20 cellular contexts compared by ENCODE assay signal in genomic region chr22:40181323-40181722, GRCh38. TPM values are rescaled to one million over a fixed set of nuclear protein-coding genes. Genes with fewer than 3 reads are reported as not detected.
DNase-seq lines count a peak whose midpoint lies in the region; ATAC-seq, FAIRE-seq and TF ChIP-seq lines count a peak whose summit lies in the region.
"Had no signal": no experiment of that assay in that cellular context is flagged by ENCODE, and none has a peak within 500 bp of the region (broad histone marks: within the 10 kb centered on the region; RNA-seq: fewer than 3 reads in every experiment).

No MANE protein-coding gene starts in this region.

- ATAC-seq in GM23338 (no peak), GM12878 (no peak), GM19467 (IDR thresholded peaks at IDR 0.05; ENCODE audit: unreplicated experiment) (no peak), HG03159 (IDR thresholded peaks at IDR 0.05; ENCODE audit: unreplicated experiment) (no peak)
- ATAC-seq: stimulated activated naive CD8-positive, alpha-beta T cell treated with anti-CD3 and anti-CD28 coated beads, Interleukin-15, Interleukin-2, amounts not matched to agents 100 U/mL and 50 U/mL, for 24 hours had no signal

- no peaks in the 10 kb centered on the region; the same call in 2 of the 3 replicates for H3K9me3 ChIP-seq in GM12878 (replicated peaks; ENCODE audit: control insufficient read depth, insufficient read depth, low read length)
- H3K9me3 ChIP-seq in liver (ENCODE audit: control insufficient read depth in 4 of 4, low read length in 3 of 4) = no peaks in the 10 kb centered on the region
- H3K9me3 ChIP-seq in stomach = no peaks in the 10 kb centered on the region
- H3K9me3 ChIP-seq: HAP-1, MG63, prostate gland had no signal

- H3K79me2 ChIP-seq in GM23338 (replicated peaks; ENCODE audit: insufficient read depth) = peaks cover 85% of the 10 kb centered on the region
- peaks cover 77% of the 10 kb centered on the region for H3K79me2 ChIP-seq in GM12878 (ENCODE audit: control insufficient read depth, insufficient read depth, low read length)

- 98% methylated on average over 3 of the region's 3 CpGs for WGBS in GM12878 (ENCODE audit: insufficient coverage, insufficient replicate concordance, low lambda C conversion rate, missing lambda C conversion rate)
- 50% methylated on average over 3 of the region's 3 CpGs for WGBS in liver
- 16 to 67% (median 64%) methylated on average over 1 to 3 of the region's 3 CpGs for WGBS in stomach, 5 donors

- no peak overlapping the region for H3K27ac ChIP-seq in GM23338 (ENCODE audit: low read depth)
- H3K27ac ChIP-seq in GM12878 (ENCODE audit: control insufficient read depth, insufficient read depth) = no peak overlapping the region
- peak overlapping the region; percentile 72 to 75 for H3K27ac ChIP-seq in liver (ENCODE audit: low read depth in 1 of 2, low read length in 2 of 2)
- H3K27ac ChIP-seq in stomach = peak overlapping the region; percentile 17 to 84 (median 65)
- H3K27ac ChIP-seq: prostate gland had no signal

- TF ChIP-seq CTCF in GM23338 (conservative IDR thresholded peaks at IDR 0.05; ENCODE audit: low read depth in 2 of 2) (no peak), GM12878 (IDR thresholded peaks at IDR 0.05 in 2 of 3, conservative IDR thresholded peaks at IDR 0.05 in 1 of 3; ENCODE audit: control insufficient read depth in 2 of 3, extremely low read depth in 1 of 3, insufficient read depth in 1 of 3, low read depth in 3 of 3, low read length in 3 of 3) (no peak), liver (IDR thresholded peaks at IDR 0.05; ENCODE audit: low read depth, low read length, missing input control) (no peak), stomach (IDR thresholded peaks at IDR 0.05) (no peak)

- H3F3A ChIP-seq in GM23338 (replicated peaks; ENCODE audit: low read depth) = no peaks in the 10 kb centered on the region; the same call in 1 of the 2 replicates

- peaks cover 3% of the 10 kb centered on the region; the same call in 2 of the 3 replicates for H3K9me3 Mint-ChIP-seq in GM23338

- DNase-seq in GM23338 (ENCODE audit: low spot score) (no peak), GM12878 (ENCODE audit: low read depth, low spot score) (no peak), stomach (no peak), SKM-1 (lab: John Stamatoyannopoulos, UW; ENCODE audit: unreplicated experiment) (no peak), mesenteric fat pad (ENCODE audit: low spot score) (no peak)
- DNase-seq: activated CD4-positive, alpha-beta T cell treated with anti-CD3 and anti-CD28 coated beads, Interleukin-2, amount 50 U/mL, for 1 hour; activated naive CD4-positive, alpha-beta T cell treated with anti-CD3 and anti-CD28 coated beads, Interleukin-2, amount 50 U/mL, for 16 hours; activated T-cell treated with anti-CD3 and anti-CD28 coated beads for 4 hours; AML-193; MG63; NCI-H187; NCI-H446 treated with DMSO at 0.1 percent for 48 hours; stimulated activated naive CD8-positive, alpha-beta T cell treated with anti-CD3 and anti-CD28 coated beads, Interleukin-15, Interleukin-2, amounts not matched to agents 100 U/mL and 50 U/mL, for 24 hours had no signal

- CTCF ChIA-PET in GM12878 (lab: Yijun Ruan, JAX) = interaction anchor here (1.1 to 3.8 kb wide), 5 partner anchors 8 to 166 kb away, joined by 3 to 26 read pairs (median 4); partner anchors contain the start of gene ADSL

- H3K4me3 ChIP-seq in GM23338 (no peak overlapping the region), GM12878 (no peak overlapping the region), liver (ENCODE audit: low read depth in 1 of 3, low read length in 3 of 3) (no peak overlapping the region), stomach (no peak overlapping the region)
- H3K4me3 ChIP-seq: HAP-1, MG63, prostate gland had no signal

- RAD21 ChIA-PET in GM12878 (lab: Charles Lee; ENCODE audit: unreplicated experiment) = interaction anchor here (1.8 to 5.0 kb wide), 2 partner anchors 12 to 137 kb away, joined by 4 to 45 read pairs; no protein-coding TSS in a partner anchor

- peaks cover 59% of the 10 kb centered on the region for H3K4me1 Mint-ChIP-seq in GM23338

- no TSS peak for BruUV-seq in GM12878 (replicated peaks; lab: Mats Ljungman, UMichigan)

- H3K9ac ChIP-seq in GM12878 (ENCODE audit: control insufficient read depth, insufficient read depth, low read length) = no peak overlapping the region
- H3K9ac ChIP-seq in liver (ENCODE audit: low read depth in 1 of 2, low read length in 2 of 2) = no peak overlapping the region

- H3K4me2 ChIP-seq in GM23338 (peak overlapping the region; percentile 86; the same call in 1 of the 2 replicates), GM12878 (ENCODE audit: control insufficient read depth, insufficient read depth) (peak overlapping the region; percentile 46)

- TF ChIP-seq POLR2A in GM12878 (IDR thresholded peaks at IDR 0.05; ENCODE audit: low read depth, low read length) = no peak
- no peak for TF ChIP-seq POLR2A in stomach (IDR thresholded peaks at IDR 0.05)

- POLR2A ChIA-PET in GM12878 (lab: Charles Lee) = interaction anchor here (0.6 to 1.2 kb wide), 4 partner anchors 10 to 513 kb away, joined by 3 read pairs; no protein-coding TSS in a partner anchor

- in situ Hi-C loops in GM12878 (cut with MboI) = no loop called here

- H3K36me3 ChIP-seq in GM23338 (ENCODE audit: insufficient read depth) (no peaks in the 10 kb centered on the region), GM12878 (ENCODE audit: control insufficient read depth in 2 of 2, insufficient read depth in 2 of 2, low read length in 1 of 2) (no peaks in the 10 kb centered on the region), liver (ENCODE audit: control insufficient read depth in 4 of 4, insufficient read depth in 3 of 4, low read depth in 1 of 4, low read length in 3 of 4) (no peaks in the 10 kb centered on the region), stomach (no peaks in the 10 kb centered on the region)
- H3K36me3 ChIP-seq: HAP-1, MG63, prostate gland had no signal

- H3K9me2 ChIP-seq in GM23338 (ENCODE audit: insufficient read depth) = no peaks in the 10 kb centered on the region

- H4K20me1 ChIP-seq in GM23338 (replicated peaks; ENCODE audit: insufficient read depth) (peaks cover 10% of the 10 kb centered on the region; the same call in 1 of the 2 replicates), GM12878 (ENCODE audit: control insufficient read depth, insufficient read depth) (no peaks in the 10 kb centered on the region)

- no peak overlapping the region for H2AFZ ChIP-seq in GM23338
- no peak overlapping the region for H2AFZ ChIP-seq in GM12878 (ENCODE audit: control insufficient read depth, low read depth, low read length)

- H3K27me3 ChIP-seq in GM23338 (ENCODE audit: insufficient read depth) = no peaks in the 10 kb centered on the region
- H3K27me3 ChIP-seq in GM12878 (replicated peaks in 1 of 2; ENCODE audit: control insufficient read depth in 2 of 2, insufficient read depth in 2 of 2, low read length in 1 of 2) = no peaks in the 10 kb centered on the region
- H3K27me3 ChIP-seq in liver (ENCODE audit: control insufficient read depth in 4 of 4, insufficient read depth in 4 of 4, low read length in 3 of 4) = no peaks in the 10 kb centered on the region
- H3K27me3 ChIP-seq in stomach = no peaks in the 10 kb centered on the region
- H3K27me3 ChIP-seq: MG63 had no signal

- no peak overlapping the region for H3K4me3 Mint-ChIP-seq in GM23338

- no peak for FAIRE-seq in GM12878 (lab: Jason Lieb, UNC)
- FAIRE-seq: bronchial epithelial cell, TTC549 had no signal

- intact Hi-C loops in GM12878 (cut with micrococcal nuclease; ENCODE audit: unreplicated experiment) (loop anchor here (10.0 kb wide), 1 partner anchor 163 kb away; the partner anchor contains the start of gene ADSL), stomach (cut with DNase I; ENCODE audit: low total_unique reads) (no loop called here)

- peaks cover 43% of the 10 kb centered on the region for H3K4me1 ChIP-seq in GM23338 (ENCODE audit: insufficient read depth)
- peaks cover 16% of the 10 kb centered on the region for H3K4me1 ChIP-seq in GM12878 (ENCODE audit: control insufficient read depth, insufficient read depth, low read length)
- H3K4me1 ChIP-seq in liver (ENCODE audit: control insufficient read depth in 4 of 4, insufficient read depth in 4 of 4, low read length in 3 of 4) = peaks cover 24 to 78% (median 66%) of the 10 kb centered on the region in 4 donors
- peaks cover 80 to 91% (median 87%) of the 10 kb centered on the region in 4 donors for H3K4me1 ChIP-seq in stomach

- SMC1A ChIA-PET in GM12878 (lab: Charles Lee; ENCODE audit: uncharacterized antibody, unreplicated experiment) = interaction anchor here (0.7 to 5.4 kb wide), 9 partner anchors 11 to 264 kb away, joined by 3 to 43 read pairs (median 3); no protein-coding TSS in a partner anchor

- H3K27ac Mint-ChIP-seq in GM23338 = no peak overlapping the region

- TF ChIP-seq RAD21 in GM12878 (IDR thresholded peaks at IDR 0.05; ENCODE audit: insufficient read depth, low read depth, low read length) (no peak), liver (IDR thresholded peaks at IDR 0.05) (peak in 1 of 2 donors; percentile 6)

- TF ChIP-seq EP300 in GM12878 (IDR thresholded peaks at IDR 0.05; ENCODE audit: borderline replicate concordance in 1 of 2, control insufficient read depth in 1 of 2, low read depth in 2 of 2, low read length in 2 of 2) (no peak), stomach (IDR thresholded peaks at IDR 0.05) (no peak)

- peaks cover 17% of the 10 kb centered on the region for H3K36me3 Mint-ChIP-seq in GM23338 (ENCODE audit: low read depth)

- peaks cover 2% of the 10 kb centered on the region for H3K27me3 Mint-ChIP-seq in GM23338 (ENCODE audit: insufficient read depth, low read depth, poor library complexity)

RNA-seq across cellular contexts. Expression of gene TNRC6B, which starts 3.6 kb away (rescaled TPM):
- 41.4 and 46.9 TPM in 2 replicates for total RNA-seq in GM23338 (2014; rRNA removed; shearing (Covaris generic))
- polyA plus RNA-seq in GM23338 (2016; fragmentation: Nextera tagmentation; extraction: Ambion mirVana) (87.8 and 91.3 TPM in 2 replicates), GM12878 (2011; rRNA removed) (10.0 and 12.3 TPM in 2 replicates), GM12878 (2014; fragmentation: Illumina TruSeq; extraction: Trizol) (7.6 and 10.6 TPM in 2 replicates), GM12878 (2014; fragmentation: Nextera tagmentation; extraction: Ambion mirVana) (10 to 100 TPM in 1 of 2 experiments, 1 to 10 TPM in 1; 3.6 to 25.3 TPM), GM12878 (2014; rRNA removed) (7.9 and 8.4 TPM in 2 replicates), GM12878 (2016; fragmentation: Nextera tagmentation; extraction: Ambion mirVana) (10 to 100 TPM; 24.4 to 32.8 TPM), liver (10 to 100 TPM in 1 of 2 donors, 1 to 10 TPM in 1; 4.6 to 22.8 TPM), stomach (1 to 10 TPM in 1 of 3 donors, under 1 TPM in 2; 0.88 to 5.8 (median 0.92) TPM)
- 182 and 212 TPM in 2 replicates for total RNA-seq in GM12878 (2013; cell fraction: nucleolus; rRNA removed)
- total RNA-seq in GM12878 (2014; rRNA removed) (15.5 and 15.9 TPM in 2 replicates), GM12878 (2014; rRNA removed; fragmentation: Illumina TruSeq; extraction: Trizol) (16.9 and 19.3 TPM in 2 replicates), GM12878 (2021) (29.6 and 31.5 TPM in 2 replicates), liver (10 to 100 TPM; 29.9 to 39.1 TPM), stomach (100 to 1,000 TPM in 1 of 5 donors, 10 to 100 TPM in 4; 13.6 to 316 (median 47.9) TPM), mesenteric fat pad (37.4 TPM)
- 4.7 TPM for polyA plus RNA-seq in GM12878 (2011; ENCODE audit: low read depth)
- 10.3 and 12.0 TPM in 2 replicates for polyA plus RNA-seq in GM12878 (2011; cell fraction: cytosol; rRNA removed)
- 15.6 and 16.3 TPM in 2 replicates for polyA plus RNA-seq in GM12878 (2011; cell fraction: nucleus; rRNA removed)
- polyA plus RNA-seq in GM12878 (2012) = 11.0 and 12.2 TPM in 2 replicates
- polyA minus RNA-seq in GM12878 (2011; rRNA and poly(A)+ RNA removed) = 39.5 and 39.6 TPM in 2 replicates
- 10.4 and 13.5 TPM in 2 replicates for polyA minus RNA-seq in GM12878 (2011; cell fraction: cytosol; rRNA and poly(A)+ RNA removed)
- 31.7 and 54.8 TPM in 2 replicates for polyA minus RNA-seq in GM12878 (2011; cell fraction: nucleus; rRNA and poly(A)+ RNA removed)

Comparison
In these comparisons a context has a peak if more than half of its experiments do, and no peak if none do; other contexts are left out.
1. H3K27ac ChIP-seq: peak in liver (2 of 2) and stomach (5 of 5); none in GM23338 (single experiment) and GM12878 (single experiment).